ENCODE assay signal across 8 cellular contexts in genomic region chr11:62600367-62601113, GRCh38. TPM values are rescaled to one million over a fixed set of nuclear protein-coding genes. Genes with fewer than 3 reads are reported as not detected.
A peak's percentile ranks its signal among the peaks of the same experiment; 100 is the strongest.
DNase-seq lines count a peak whose midpoint lies in the region; ATAC-seq and TF ChIP-seq lines count a peak whose summit lies in the region.

No MANE protein-coding gene starts in this region.

- CTCF ChIA-PET in WTC11 (lab: Charles Lee) = interaction anchor here (1.0 to 8.9 kb wide), 3 partner anchors 8 to 107 kb away, joined by 3 to 74 read pairs (median 43); partner anchors contain the start of genes BSCL2, EML3, GNG3 and ROM1

- ATAC-seq in WTC11 (no peak), GM19351 (IDR thresholded peaks at IDR 0.05; ENCODE audit: unreplicated experiment) (no peak)

- H3K27me3 Mint-ChIP-seq in WTC11 (ENCODE audit: low read depth) (peaks cover 26% of the 10 kb centered on the region), glutamatergic neuron (ENCODE audit: unreplicated experiment) (peaks cover 27% of the 10 kb centered on the region)

- H3K27ac Mint-ChIP-seq in WTC11 (peak overlapping the region; percentile 83), glutamatergic neuron (ENCODE audit: unreplicated experiment) (peak overlapping the region; percentile 93)

- no peaks in the 10 kb centered on the region for H3K9me3 Mint-ChIP-seq in WTC11
- H3K9me3 Mint-ChIP-seq in glutamatergic neuron (ENCODE audit: unreplicated experiment) = peaks cover 28% of the 10 kb centered on the region

- POLR2A ChIA-PET in WTC11 (lab: Charles Lee) = interaction anchor here (0.5 to 3.1 kb wide), 8 partner anchors 9 to 250 kb away, joined by 3 to 53 read pairs (median 9); partner anchors contain the start of genes B3GAT3, C11orf98, CSKMT and EEF1G

- H3K36me3 Mint-ChIP-seq in WTC11 (peaks cover 50% of the 10 kb centered on the region), glutamatergic neuron (ENCODE audit: unreplicated experiment) (peaks cover 8% of the 10 kb centered on the region)

- TF ChIP-seq CTCF in WTC11 (IDR thresholded peaks at IDR 0.05) (no peak), glutamatergic neuron (IDR thresholded peaks at IDR 0.05; ENCODE audit: partially characterized antibody, unreplicated experiment) (no peak)

- H3K4me1 Mint-ChIP-seq in WTC11 (peaks cover 43% of the 10 kb centered on the region), glutamatergic neuron (ENCODE audit: low read depth, unreplicated experiment) (peaks cover 23% of the 10 kb centered on the region)

- DNase-seq in NCI-H82 (lab: John Stamatoyannopoulos, UW) = peak; percentile 23
- no peak for DNase-seq in NCI-H82 treated with DMSO at 0.1 percent for 48 hours (lab: John Stamatoyannopoulos, UW; ENCODE audit: unreplicated experiment)
- DNase-seq in WTC11 (ENCODE audit: low spot score) = no peak
- no peak for DNase-seq in glutamatergic neuron
- DNase-seq in stimulated activated CD8-positive, alpha-beta memory T cell treated with anti-CD3 and anti-CD28 coated beads, Interleukin-4, amount 100 ng/mL, for 48 hours = peak; percentile 52
- DNase-seq in cerebellar nuclear complex (lab: John Stamatoyannopoulos, UW) = no peak
- DNase-seq in ureter (ENCODE audit: low spot score) = no peak

- H3K4me3 Mint-ChIP-seq in WTC11 (peak overlapping the region; percentile 91), glutamatergic neuron (ENCODE audit: unreplicated experiment) (peak overlapping the region; percentile 99)

TF ChIP-seq in WTC11, 78 proteins besides CTCF, POLR2A, EP300 and RAD21:
- no peak for TF ChIP-seq ATF1 (CRISPR knock-in tag; IDR thresholded peaks at IDR 0.05)
- TF ChIP-seq ZNF532 (CRISPR knock-in tag; IDR thresholded peaks at IDR 0.05; ENCODE audit: borderline replicate concordance) = no peak
- TF ChIP-seq ZNF219 (CRISPR knock-in tag; IDR thresholded peaks at IDR 0.05; ENCODE audit: borderline replicate concordance) = no peak
- no peak for TF ChIP-seq ZNF396 (CRISPR knock-in tag; IDR thresholded peaks at IDR 0.05; ENCODE audit: borderline replicate concordance)
- TF ChIP-seq ZSCAN18 (CRISPR knock-in tag; IDR thresholded peaks at IDR 0.05) = no peak

RNA-seq across cellular contexts. Expression of gene MTA2, which starts 1.1 kb away (rescaled TPM):
- total RNA-seq in WTC11 (2021) (101 to 115 TPM (median 103 TPM) in 3 replicates), glutamatergic neuron (ENCODE audit: unreplicated experiment) (172 TPM), ureter (128 TPM)

RNA-seq across cellular contexts. Expression of gene TUT1, which starts 9.2 kb away (rescaled TPM):
- 35.3 to 40.0 TPM (median 37.3 TPM) in 3 replicates for total RNA-seq in WTC11 (2021)
- total RNA-seq in glutamatergic neuron (ENCODE audit: unreplicated experiment) = 29.7 TPM
- 30.4 TPM for total RNA-seq in ureter

RNA-seq across cellular contexts. Expression of gene EML3, which starts 12.0 kb away (rescaled TPM):
- total RNA-seq in WTC11 (2021) (45.5 to 54.7 TPM (median 51.1 TPM) in 3 replicates), glutamatergic neuron (ENCODE audit: unreplicated experiment) (26.7 TPM), ureter (83.2 TPM)

RNA-seq across cellular contexts. Expression of gene ROM1, which starts 12.5 kb away (rescaled TPM):
- total RNA-seq in WTC11 (2021) = 0.78 to 1.6 TPM (median 0.94 TPM) in 3 replicates
- 1.3 TPM for total RNA-seq in glutamatergic neuron (ENCODE audit: unreplicated experiment)
- total RNA-seq in ureter = 5.4 TPM

RNA-seq across cellular contexts. Expression of gene B3GAT3, which starts 21.2 kb away (rescaled TPM):
- 41.2 to 43.9 TPM (median 43.3 TPM) in 3 replicates for total RNA-seq in WTC11 (2021)
- total RNA-seq in glutamatergic neuron (ENCODE audit: unreplicated experiment) = 71.6 TPM
- 50.7 TPM for total RNA-seq in ureter

Comparison
In these comparisons a context has a peak if more than half of its experiments do, and no peak if none do; other contexts are left out.
1. DNase-seq: peak in NCI-H82 (single experiment) and stimulated activated CD8-positive, alpha-beta memory T cell treated with anti-CD3 and anti-CD28 coated beads, Interleukin-4, amount 100 ng/mL, for 48 hours (single experiment); none in NCI-H82 treated with DMSO at 0.1 percent for 48 hours (single experiment), WTC11 (single experiment), glutamatergic neuron (single experiment), cerebellar nuclear complex (0 of 2) and ureter (single experiment).